In genomic region chr6:90173262-90173926, GRCh38 we compare ENCODE assay signal across 2 cellular contexts.
TF ChIP-seq lines count a peak whose summit lies in the region.

No MANE protein-coding gene starts in this region.

TF ChIP-seq in SK-N-SH treated with all-trans-retinoic acid at 6 μM for 48 hours, 23 proteins besides CTCF, POLR2A, EP300 and RAD21 (continued from another document):
- no peak for TF ChIP-seq TOX (CRISPR knock-in tag; IDR thresholded peaks at IDR 0.05; ENCODE audit: borderline replicate concordance)

TF ChIP-seq in SK-N-SH, 30 proteins besides CTCF, POLR2A, EP300 and RAD21:
- TF ChIP-seq, protein P1, sequence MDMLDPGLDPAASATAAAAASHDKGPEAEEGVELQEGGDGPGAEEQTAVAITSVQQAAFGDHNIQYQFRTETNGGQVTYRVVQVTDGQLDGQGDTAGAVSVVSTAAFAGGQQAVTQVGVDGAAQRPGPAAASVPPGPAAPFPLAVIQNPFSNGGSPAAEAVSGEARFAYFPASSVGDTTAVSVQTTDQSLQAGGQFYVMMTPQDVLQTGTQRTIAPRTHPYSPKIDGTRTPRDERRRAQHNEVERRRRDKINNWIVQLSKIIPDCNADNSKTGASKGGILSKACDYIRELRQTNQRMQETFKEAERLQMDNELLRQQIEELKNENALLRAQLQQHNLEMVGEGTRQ (IDR thresholded peaks at IDR 0.05; ENCODE audit: borderline replicate concordance, low read depth, low read length), result no peak
- TF ChIP-seq RCOR1 (IDR thresholded peaks at IDR 0.05; ENCODE audit: low read length) (no peak), MEF2A (IDR thresholded peaks at IDR 0.05; ENCODE audit: borderline replicate concordance, low read depth) (no peak), GATA2 (CRISPR knock-in tag; IDR thresholded peaks at IDR 0.05) (no peak), FOXM1 (IDR thresholded peaks at IDR 0.05; ENCODE audit: low read depth) (no peak), JUND (IDR thresholded peaks at IDR 0.05) (no peak), SIN3A (IDR thresholded peaks at IDR 0.05; ENCODE audit: borderline replicate concordance, low read depth, low read length) (no peak), MXI1 (IDR thresholded peaks at IDR 0.05; ENCODE audit: low read depth, low read length) (no peak), USF1 (IDR thresholded peaks at IDR 0.05; ENCODE audit: borderline replicate concordance, low read depth) (no peak), ZBTB33 (IDR thresholded peaks at IDR 0.05; ENCODE audit: borderline replicate concordance, low read depth) (no peak), YY1 (IDR thresholded peaks at IDR 0.05; ENCODE audit: low read depth) (no peak)
